ENCODE assay signal across 1 cellular context in genomic region chr17:77494664-77495435, GRCh38.
TF ChIP-seq lines count a peak whose summit lies in the region.

No MANE protein-coding gene starts in this region.

TF ChIP-seq in H1, 55 proteins besides CTCF, POLR2A, EP300 and RAD21:
- TF ChIP-seq PHF8 (conservative IDR thresholded peaks at IDR 0.05; ENCODE audit: low read depth, low read length), result no peak
- TF ChIP-seq BCL11A (IDR thresholded peaks at IDR 0.05; ENCODE audit: low read depth in 2 of 2, low read length in 2 of 2), result no peak
- peak; percentile 16; the same call in 1 of the 2 replicates for TF ChIP-seq GABPA (IDR thresholded peaks at IDR 0.05; ENCODE audit: borderline replicate concordance, insufficient read depth, low read length)
- TF ChIP-seq MAX (IDR thresholded peaks at IDR 0.05), result peak; percentile 49; the same call in 1 of the 2 replicates
- TF ChIP-seq SUZ12 (IDR thresholded peaks at IDR 0.05; ENCODE audit: low read length), result no peak
- TF ChIP-seq HDAC2 (IDR thresholded peaks at IDR 0.05; ENCODE audit: borderline replicate concordance in 1 of 2, low read depth in 2 of 2, low read length in 2 of 2), result 0 out of 4 replicates have a peak, but pooled peaks of 1 of the 2 experiments have one; percentile 28
- TF ChIP-seq SIN3A (conservative IDR thresholded peaks at IDR 0.05 in 1 of 2, IDR thresholded peaks at IDR 0.05 in 1 of 2; ENCODE audit: low read depth in 1 of 2, low read length in 2 of 2), result peak in 1 of 2 experiments; percentile 81; a peak in 2 of 4 replicates
